Comparison of ENCODE assay signal across 1 cellular context in genomic region chr15:85455851-85456250, GRCh38.
TF ChIP-seq lines count a peak whose summit lies in the region.

No MANE protein-coding gene starts in this region.

TF ChIP-seq in GM12878, 131 proteins besides CTCF, POLR2A, EP300 and RAD21 (continued from another document):
- no peak for TF ChIP-seq ATF2 (IDR thresholded peaks at IDR 0.05; ENCODE audit: low read length)
- TF ChIP-seq KDM1A (IDR thresholded peaks at IDR 0.05; ENCODE audit: borderline replicate concordance) = no peak
